10 cellular contexts compared by ENCODE assay signal in the genomic region with DNA sequence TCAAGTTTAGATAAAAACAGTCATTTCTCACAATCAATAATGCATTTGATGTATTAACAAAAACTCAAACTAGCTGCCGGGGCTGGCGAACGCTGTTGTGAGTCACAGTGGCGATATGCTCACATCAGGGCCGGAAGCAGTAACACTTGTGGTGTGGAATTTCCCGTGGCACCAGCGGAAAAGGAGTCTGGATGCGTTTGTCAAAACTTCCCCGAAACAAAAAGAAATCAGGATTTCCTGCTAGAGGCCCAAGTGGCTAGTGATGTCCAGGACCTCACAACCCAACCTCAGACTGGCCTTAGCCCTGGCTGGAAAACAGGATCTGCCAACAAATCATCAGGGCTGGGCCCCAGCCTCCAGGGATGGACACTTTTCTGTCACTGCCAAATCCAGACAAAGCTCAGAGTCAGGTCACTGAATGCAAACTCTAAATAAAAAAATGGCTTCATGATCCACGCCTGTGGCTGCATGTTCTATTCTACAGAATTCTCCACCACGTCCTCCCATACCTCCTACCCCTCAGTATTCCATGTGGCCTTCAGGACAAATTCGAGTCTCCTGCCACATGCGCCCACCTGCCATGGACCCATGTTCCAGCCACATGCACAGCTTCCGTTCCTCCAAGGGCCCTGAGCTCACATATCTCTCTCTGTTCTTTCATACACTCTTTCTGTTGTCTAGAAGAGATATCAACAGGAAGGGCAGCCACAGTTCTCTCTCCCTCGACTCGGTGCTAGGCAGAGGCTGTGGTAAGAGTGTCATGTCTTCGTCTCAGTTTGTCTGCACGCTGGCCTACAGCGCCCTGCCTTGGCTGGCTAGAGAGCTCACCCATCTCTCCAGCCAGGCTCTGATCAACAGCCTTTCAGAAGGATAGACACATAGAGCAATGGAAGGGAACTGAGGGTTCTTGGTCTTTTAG. TPM values are rescaled to one million over a fixed set of nuclear protein-coding genes. Genes with fewer than 3 reads are reported as not detected.
DNase-seq lines count a peak whose midpoint lies in the region; ATAC-seq lines count a peak whose summit lies in the region.
"Had no signal": no experiment of that assay in that cellular context is flagged by ENCODE, and none has a peak within 500 bp of the region (broad histone marks: within the 10 kb centered on the region; RNA-seq: fewer than 3 reads in every experiment).

No MANE protein-coding gene starts in this region.

- WGBS in right cardiac atrium = 45% methylated on average over 19 of the region's 19 CpGs

- H3K4me3 Mint-ChIP-seq in activated T-cell treated with anti-CD3 and anti-CD28 coated beads, Interleukin-2, amount 50 U/mL, for 24 hours = peak overlapping the region; percentile 69

- H3K4me2 ChIP-seq in Karpas-422 (ENCODE audit: low read depth, low read length, poor library complexity, severe bottlenecking) = no peak overlapping the region
- H3K4me2 ChIP-seq: KMS-11 had no signal

- H3K27ac Mint-ChIP-seq in activated T-cell treated with anti-CD3 and anti-CD28 coated beads, Interleukin-2, amount 50 U/mL, for 24 hours = peak overlapping the region; percentile 99

- H3K4me1 Mint-ChIP-seq in activated T-cell treated with anti-CD3 and anti-CD28 coated beads, Interleukin-2, amount 50 U/mL, for 24 hours (ENCODE audit: low read depth) = peaks cover 82% of the 10 kb centered on the region

- intact Hi-C loops in right cardiac atrium (cut with DNase I) = loop anchor here in 1 of 4 donors (5.0 kb wide), 1 partner anchor 35 kb away; a partner anchor contains a TSS

- peaks cover 3% of the 10 kb centered on the region for H3K9me3 Mint-ChIP-seq in activated T-cell treated with anti-CD3 and anti-CD28 coated beads, Interleukin-2, amount 50 U/mL, for 24 hours

- H4K20me1 ChIP-seq in Karpas-422 (ENCODE audit: insufficient read depth, low read depth, low read length) = no peaks in the 10 kb centered on the region

- H3K9me3 ChIP-seq in Karpas-422 (ENCODE audit: low read length) = no peaks in the 10 kb centered on the region
- H3K9me3 ChIP-seq in right cardiac atrium (ENCODE audit: control insufficient read depth, low read length) = no peaks in the 10 kb centered on the region

- ATAC-seq in right cardiac atrium = peak; percentile 44 to 71
- ATAC-seq: left colon had no signal

- H3K4me3 ChIP-seq in Karpas-422 (ENCODE audit: low read length) (no peak overlapping the region), right cardiac atrium (ENCODE audit: low read length) (no peak overlapping the region)

- no peaks in the 10 kb centered on the region for H3K9me2 ChIP-seq in Karpas-422 (replicated peaks; ENCODE audit: insufficient read depth, low read length)

- H3K36me3 ChIP-seq in Karpas-422 (ENCODE audit: insufficient read depth, low read length) = peaks cover 3% of the 10 kb centered on the region; the same call in 1 of the 2 replicates

- H2AFZ ChIP-seq in Karpas-422 (ENCODE audit: low read length) = no peak overlapping the region

- DNase-seq in Karpas-422 (no peak), right cardiac atrium (peak in 2 of 3 donors; percentile 62 to 78), NCI-H226 (no peak), NCI-H128 (lab: John Stamatoyannopoulos, UW; ENCODE audit: unreplicated experiment) (no peak), NCI-H446 (lab: John Stamatoyannopoulos, UW) (no peak), middle frontal gyrus (ENCODE audit: extremely low spot score, low spot score) (no peak)
- peak; percentile 79 for DNase-seq in activated T-cell treated with anti-CD3 and anti-CD28 coated beads, Interleukin-2, amount 50 U/mL, for 24 hours
- peak; percentile 62 for DNase-seq in stimulated activated CD8-positive, alpha-beta memory T cell treated with anti-CD3 and anti-CD28 coated beads, Interleukin-12 subunit alpha, Interleukin-12 subunit beta, amount 100 ng/mL, for 1 hour (ENCODE audit: low read depth)

- H3K36me3 Mint-ChIP-seq in activated T-cell treated with anti-CD3 and anti-CD28 coated beads, Interleukin-2, amount 50 U/mL, for 24 hours (ENCODE audit: low read depth) = peaks cover 80% of the 10 kb centered on the region

- H3K27me3 ChIP-seq in Karpas-422 (ENCODE audit: low read length) = no peaks in the 10 kb centered on the region
- no peaks in the 10 kb centered on the region for H3K27me3 ChIP-seq in right cardiac atrium (ENCODE audit: control insufficient read depth, insufficient read depth)

- no peak overlapping the region for H3K9ac ChIP-seq in Karpas-422 (ENCODE audit: low read length)
- H3K9ac ChIP-seq: KMS-11 had no signal

- H3K27ac ChIP-seq in Karpas-422 (ENCODE audit: low read length) (0 out of 2 replicates have a peak overlapping the region, but pooled peaks have one; percentile 17), right cardiac atrium (ENCODE audit: low read length) (peak overlapping the region; percentile 92)

- no peaks in the 10 kb centered on the region for H3K27me3 Mint-ChIP-seq in activated T-cell treated with anti-CD3 and anti-CD28 coated beads, Interleukin-2, amount 50 U/mL, for 24 hours

- peaks cover 21% of the 10 kb centered on the region for H3K4me1 ChIP-seq in Karpas-422 (ENCODE audit: low read length)
- peaks cover 23% of the 10 kb centered on the region for H3K4me1 ChIP-seq in right cardiac atrium (ENCODE audit: control insufficient read depth, insufficient read depth, low read length)

- peaks cover 37% of the 10 kb centered on the region for H3K79me2 ChIP-seq in Karpas-422 (ENCODE audit: low read length)

RNA-seq across cellular contexts. Expression of a gene that starts 35.4 kb away (rescaled TPM):
- total RNA-seq in Karpas-422 (2014; rRNA removed; shearing (Covaris generic); ENCODE audit: low replicate concordance) = 19.9 and 20.4 TPM in 2 replicates
- total RNA-seq in right cardiac atrium = 10 to 100 TPM; 31.7 to 37.4 (median 35.3) TPM
- polyA plus RNA-seq in right cardiac atrium = 26.3 TPM

RNA-seq across cellular contexts. Expression of a gene that starts 43.1 kb away (rescaled TPM):
- total RNA-seq in Karpas-422 (2014; rRNA removed; shearing (Covaris generic); ENCODE audit: low replicate concordance) = 0.11 and 0.22 TPM in 2 replicates
- total RNA-seq in right cardiac atrium = 1 to 10 TPM; 1.7 to 4.3 (median 3.8) TPM
- 2.3 TPM for polyA plus RNA-seq in right cardiac atrium

Comparison
In these comparisons a context has a peak if more than half of its experiments do, and no peak if none do; other contexts are left out.
1. DNase-seq: peak in activated T-cell treated with anti-CD3 and anti-CD28 coated beads, Interleukin-2, amount 50 U/mL, for 24 hours (single experiment), right cardiac atrium (2 of 3) and stimulated activated CD8-positive, alpha-beta memory T cell treated with anti-CD3 and anti-CD28 coated beads, Interleukin-12 subunit alpha, Interleukin-12 subunit beta, amount 100 ng/mL, for 1 hour (single experiment); none in Karpas-422 (single experiment), NCI-H226 (single experiment), NCI-H128 (single experiment), NCI-H446 (0 of 2) and middle frontal gyrus (single experiment).